In genomic region chr12:109713187-109713984, GRCh38 we compare ENCODE assay signal across 1 cellular context.
TF ChIP-seq lines count a peak whose summit lies in the region.

TSS of gene FAM222A (plus strand) at chr12:109713825. CDS start at chr12:109744147, 30,322 bp downstream.

TF ChIP-seq in HepG2, 621 proteins besides CTCF, POLR2A, EP300 and RAD21 (continued from another document and continues in another):
- no peak for TF ChIP-seq ZFP91 (CRISPR knock-in tag; IDR thresholded peaks at IDR 0.05; ENCODE audit: borderline replicate concordance)
- no peak for TF ChIP-seq ZBTB8A (CRISPR knock-in tag; IDR thresholded peaks at IDR 0.05; ENCODE audit: borderline replicate concordance, low read depth)
- TF ChIP-seq ZNF362 (CRISPR knock-in tag; IDR thresholded peaks at IDR 0.05; ENCODE audit: borderline replicate concordance): no peak
- TF ChIP-seq HMG20B (CRISPR knock-in tag; conservative IDR thresholded peaks at IDR 0.05): no peak
- TF ChIP-seq ZNF235 (CRISPR knock-in tag; IDR thresholded peaks at IDR 0.05; ENCODE audit: borderline replicate concordance): no peak
- no peak for TF ChIP-seq ZNF670 (CRISPR knock-in tag; IDR thresholded peaks at IDR 0.05; ENCODE audit: borderline replicate concordance)
- TF ChIP-seq ZNF891 (CRISPR knock-in tag; IDR thresholded peaks at IDR 0.05): no peak
- no peak for TF ChIP-seq PAF1 (CRISPR knock-in tag; IDR thresholded peaks at IDR 0.05)
- no peak for TF ChIP-seq GPBP1L1 (CRISPR knock-in tag; IDR thresholded peaks at IDR 0.05)
- no peak for TF ChIP-seq ZNF264 (CRISPR knock-in tag; IDR thresholded peaks at IDR 0.05)
- TF ChIP-seq ZIK1 (CRISPR knock-in tag; IDR thresholded peaks at IDR 0.05; ENCODE audit: borderline replicate concordance, low read depth): no peak
- no peak for TF ChIP-seq AHDC1 (CRISPR knock-in tag; IDR thresholded peaks at IDR 0.05; ENCODE audit: borderline replicate concordance)
- TF ChIP-seq FOXP1 (IDR thresholded peaks at IDR 0.05): no peak
- TF ChIP-seq FOXP1 (CRISPR knock-in tag; IDR thresholded peaks at IDR 0.05): no peak
- TF ChIP-seq GATA4 (IDR thresholded peaks at IDR 0.05; ENCODE audit: borderline replicate concordance, low read depth): no peak
- TF ChIP-seq ZNF619 (CRISPR knock-in tag; IDR thresholded peaks at IDR 0.05): no peak
- no peak for TF ChIP-seq ZBTB26 (CRISPR knock-in tag; IDR thresholded peaks at IDR 0.05; ENCODE audit: borderline replicate concordance)
- TF ChIP-seq HBP1 (CRISPR knock-in tag; IDR thresholded peaks at IDR 0.05; ENCODE audit: low read depth): peak; percentile 38; the same call in 1 of the 2 replicates
- TF ChIP-seq ZNF512 (CRISPR knock-in tag; IDR thresholded peaks at IDR 0.05): no peak
- no peak for TF ChIP-seq ZHX1 (CRISPR knock-in tag; IDR thresholded peaks at IDR 0.05; ENCODE audit: low read depth)
- TF ChIP-seq MATR3 (CRISPR knock-in tag; IDR thresholded peaks at IDR 0.05): no peak
- peak; percentile 88 for TF ChIP-seq PATZ1 (CRISPR knock-in tag; IDR thresholded peaks at IDR 0.05)
- TF ChIP-seq HIVEP1 (CRISPR knock-in tag; IDR thresholded peaks at IDR 0.05): no peak
- TF ChIP-seq NR1H2 (CRISPR knock-in tag; IDR thresholded peaks at IDR 0.05; ENCODE audit: borderline replicate concordance, low read depth): no peak
- TF ChIP-seq ARID3A (IDR thresholded peaks at IDR 0.05; ENCODE audit: low read depth, low read length): no peak
- TF ChIP-seq ZNF20 (CRISPR knock-in tag; IDR thresholded peaks at IDR 0.05): no peak
- 0 out of 2 replicates have a peak, but pooled peaks have one; percentile 46 for TF ChIP-seq ATF2 (CRISPR knock-in tag; IDR thresholded peaks at IDR 0.05)
- peak; percentile 59; the same call in 1 of the 2 replicates for TF ChIP-seq ZNF205 (CRISPR knock-in tag; IDR thresholded peaks at IDR 0.05)
- TF ChIP-seq JARID2 (CRISPR knock-in tag; IDR thresholded peaks at IDR 0.05; ENCODE audit: insufficient replicate concordance): no peak
- no peak for TF ChIP-seq ZNF7 (CRISPR knock-in tag; IDR thresholded peaks at IDR 0.05)
- TF ChIP-seq ZNF780A (CRISPR knock-in tag; IDR thresholded peaks at IDR 0.05): no peak
- no peak; the same call in 1 of the 2 replicates for TF ChIP-seq ZNF564 (CRISPR knock-in tag; IDR thresholded peaks at IDR 0.05)
- TF ChIP-seq ZNF747 (CRISPR knock-in tag; IDR thresholded peaks at IDR 0.05; ENCODE audit: borderline replicate concordance): no peak
- TF ChIP-seq BHLHE40 (IDR thresholded peaks at IDR 0.05; ENCODE audit: low read length): no peak
